Comparison of ENCODE assay signal across 1 cellular context in genomic region chr7:84207620-84208019, GRCh38.
TF ChIP-seq lines count a peak whose summit lies in the region.

No MANE protein-coding gene starts in this region.

TF ChIP-seq in SK-N-SH treated with all-trans-retinoic acid at 6 μM for 48 hours, 23 proteins besides CTCF, POLR2A, EP300 and RAD21 (continued from another document):
- TF ChIP-seq POU6F1 (CRISPR knock-in tag; IDR thresholded peaks at IDR 0.05; ENCODE audit: borderline replicate concordance, low read depth) = no peak
- no peak for TF ChIP-seq ZNF8 (CRISPR knock-in tag; IDR thresholded peaks at IDR 0.05)
